ENCODE assay signal across 15 cellular contexts in the genomic region with DNA sequence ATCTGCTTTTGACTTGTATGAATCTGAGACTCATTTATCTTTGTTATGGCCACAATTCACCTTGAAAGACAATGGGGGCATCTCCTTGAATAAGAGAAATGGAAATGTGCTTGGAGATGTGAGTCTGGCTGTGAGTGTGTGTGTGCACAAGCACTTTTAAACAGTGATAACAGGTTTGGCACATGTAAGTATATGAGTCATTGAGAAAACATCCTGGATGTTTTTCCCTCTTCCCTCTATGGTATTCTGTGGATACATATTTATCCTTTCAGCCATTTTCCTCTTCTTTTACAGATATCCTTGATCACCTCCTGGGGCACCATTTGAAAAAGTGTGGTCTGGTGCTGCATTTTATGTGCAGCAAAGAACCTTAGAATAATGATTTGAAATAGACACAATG.
A peak's percentile ranks its signal among the peaks of the same experiment; 100 is the strongest.
DNase-seq lines count a peak whose midpoint lies in the region; ATAC-seq and TF ChIP-seq lines count a peak whose summit lies in the region.
"Had no signal": no experiment of that assay in that cellular context is flagged by ENCODE, and none has a peak within 500 bp of the region (broad histone marks: within the 10 kb centered on the region; RNA-seq: fewer than 3 reads in every experiment).

No MANE protein-coding gene starts in this region.

- no peak overlapping the region for H3K4ac ChIP-seq in neuronal stem cell (ENCODE audit: low read length)

- H3K4me1 ChIP-seq in colonic mucosa (no peaks in the 10 kb centered on the region), neuronal stem cell (ENCODE audit: control insufficient read depth in 2 of 2, insufficient read depth in 1 of 2, low read depth in 1 of 2, low read length in 2 of 2) (peaks cover 6 to 24% of the 10 kb centered on the region in 2 donors)

- no peak overlapping the region for H3K9ac ChIP-seq in colonic mucosa (ENCODE audit: low read depth in 2 of 2, low read length in 2 of 2)
- no peak overlapping the region for H3K9ac ChIP-seq in neuronal stem cell (ENCODE audit: low read depth, low read length, poor library complexity)
- H3K9ac ChIP-seq: BLaER1 treated with 17β-estradiol and CSF1 and Interleukin-3, amounts not matched to agents 10 nM and 100 nM had no signal

- no peaks in the 10 kb centered on the region for H3K27me3 ChIP-seq in colonic mucosa
- H3K27me3 ChIP-seq in neuronal stem cell (ENCODE audit: control insufficient read depth in 3 of 3, insufficient read depth in 3 of 3, low read depth in 1 of 3, low read length in 3 of 3): no peaks in the 10 kb centered on the region
- H3K27me3 ChIP-seq: BLaER1 treated with 17β-estradiol and CSF1 and Interleukin-3, amounts not matched to agents 10 nM and 100 nM; stomach had no signal

- H3K9me3 ChIP-seq in colonic mucosa (no peaks in the 10 kb centered on the region), neuronal stem cell (replicated peaks in 1 of 2; ENCODE audit: control insufficient read depth in 2 of 2, insufficient read depth in 1 of 2, low read depth in 1 of 2, low read length in 2 of 2) (no peaks in the 10 kb centered on the region)
- H3K9me3 ChIP-seq: BLaER1 treated with 17β-estradiol and CSF1 and Interleukin-3, amounts not matched to agents 10 nM and 100 nM; stomach had no signal

- H3K4me3 ChIP-seq in AG10803 (ENCODE audit: low read length): no peak overlapping the region
- no peak overlapping the region for H3K4me3 ChIP-seq in colonic mucosa
- H3K4me3 ChIP-seq in neuronal stem cell (ENCODE audit: low read length in 2 of 2): no peak overlapping the region
- H3K4me3 ChIP-seq: BLaER1 treated with 17β-estradiol and CSF1 and Interleukin-3, amounts not matched to agents 10 nM and 100 nM; stomach had no signal

- H3K4me2 ChIP-seq in neuronal stem cell (ENCODE audit: insufficient read depth, low read length, poor library complexity, severe bottlenecking): no peak overlapping the region
- H3K4me2 ChIP-seq: BLaER1 treated with 17β-estradiol and CSF1 and Interleukin-3, amounts not matched to agents 10 nM and 100 nM had no signal

- H3K27ac ChIP-seq in colonic mucosa (no peak overlapping the region), neuronal stem cell (replicated peaks; ENCODE audit: low read length) (no peak overlapping the region)
- H3K27ac ChIP-seq: BLaER1 treated with 17β-estradiol and CSF1 and Interleukin-3, amounts not matched to agents 10 nM and 100 nM; stomach had no signal

- no peak overlapping the region for H2AK5ac ChIP-seq in neuronal stem cell (ENCODE audit: low read depth, low read length)

- H4K8ac ChIP-seq in neuronal stem cell (ENCODE audit: low read depth, low read length): no peak overlapping the region

- intact Hi-C loops in left ventricle myocardium superior (cut with micrococcal nuclease) (no loop called here), colonic mucosa (cut with DNase I) (no loop called here)

- H2BK120ac ChIP-seq in neuronal stem cell (ENCODE audit: low read depth, low read length): no peak overlapping the region

- H2BK15ac ChIP-seq in neuronal stem cell (ENCODE audit: low read length): no peak overlapping the region

- DNase-seq in AG10803 (ENCODE audit: low read depth) (peak; percentile 59), HCEC 1CT (peak; percentile 84), left ventricle myocardium superior (no peak), colonic mucosa (no peak), OCI-M1 (lab: John Stamatoyannopoulos, UW) (no peak), neuronal stem cell (ENCODE audit: low spot score) (no peak)
- DNase-seq: activated naive CD4-positive, alpha-beta T cell treated with anti-CD3 and anti-CD28 coated beads, Interleukin-2, amount 10 ng/mL, durations not matched to agents 7 days and 5 days; cerebellar nuclear complex; erythroblast; KBM-7; stomach had no signal

- H4K91ac ChIP-seq in neuronal stem cell (ENCODE audit: low read depth, low read length, poor library complexity): no peak overlapping the region

- H3K36me3 ChIP-seq in colonic mucosa (no peaks in the 10 kb centered on the region), neuronal stem cell (replicated peaks in 1 of 2; ENCODE audit: control insufficient read depth in 2 of 2, insufficient read depth in 2 of 2, low read length in 2 of 2) (no peaks in the 10 kb centered on the region)
- H3K36me3 ChIP-seq: BLaER1 treated with 17β-estradiol and CSF1 and Interleukin-3, amounts not matched to agents 10 nM and 100 nM; stomach had no signal

- TF ChIP-seq CTCF in AG10803 (conservative IDR thresholded peaks at IDR 0.05; ENCODE audit: low read length) (no peak), colonic mucosa (IDR thresholded peaks at IDR 0.05) (no peak)

- H2AFZ ChIP-seq in neuronal stem cell (ENCODE audit: low read length): no peak overlapping the region

- no peak overlapping the region for H2BK12ac ChIP-seq in neuronal stem cell (ENCODE audit: low read length)

- H3K23ac ChIP-seq in neuronal stem cell (ENCODE audit: low read depth, low read length, poor library complexity): no peak overlapping the region

- H3K14ac ChIP-seq in neuronal stem cell (ENCODE audit: low read length): no peak overlapping the region

- no peak overlapping the region for H2BK5ac ChIP-seq in neuronal stem cell (ENCODE audit: low read length)

- H3K79me1 ChIP-seq in neuronal stem cell (ENCODE audit: low read depth, low read length): no peaks in the 10 kb centered on the region

- ATAC-seq in SK-N-SH treated with all-trans-retinoic acid at 6 μM for 48 hours (peak; percentile 50), left ventricle myocardium superior (peak; percentile 50), HG03280 (IDR thresholded peaks at IDR 0.05; ENCODE audit: unreplicated experiment) (no peak)
- ATAC-seq: Panc1 had no signal

- H3K18ac ChIP-seq in neuronal stem cell (ENCODE audit: low read length): no peak overlapping the region

TF ChIP-seq in SK-N-SH treated with all-trans-retinoic acid at 6 μM for 48 hours, 23 proteins besides CTCF, POLR2A, EP300 and RAD21:
- peak; percentile 52; the same call in 1 of the 2 replicates for TF ChIP-seq SNAI2 (CRISPR knock-in tag; IDR thresholded peaks at IDR 0.05)
- TF ChIP-seq ISL1 (CRISPR knock-in tag; IDR thresholded peaks at IDR 0.05): peak; percentile 64; the same call in 1 of the 2 replicates
- TF ChIP-seq, protein P1, sequence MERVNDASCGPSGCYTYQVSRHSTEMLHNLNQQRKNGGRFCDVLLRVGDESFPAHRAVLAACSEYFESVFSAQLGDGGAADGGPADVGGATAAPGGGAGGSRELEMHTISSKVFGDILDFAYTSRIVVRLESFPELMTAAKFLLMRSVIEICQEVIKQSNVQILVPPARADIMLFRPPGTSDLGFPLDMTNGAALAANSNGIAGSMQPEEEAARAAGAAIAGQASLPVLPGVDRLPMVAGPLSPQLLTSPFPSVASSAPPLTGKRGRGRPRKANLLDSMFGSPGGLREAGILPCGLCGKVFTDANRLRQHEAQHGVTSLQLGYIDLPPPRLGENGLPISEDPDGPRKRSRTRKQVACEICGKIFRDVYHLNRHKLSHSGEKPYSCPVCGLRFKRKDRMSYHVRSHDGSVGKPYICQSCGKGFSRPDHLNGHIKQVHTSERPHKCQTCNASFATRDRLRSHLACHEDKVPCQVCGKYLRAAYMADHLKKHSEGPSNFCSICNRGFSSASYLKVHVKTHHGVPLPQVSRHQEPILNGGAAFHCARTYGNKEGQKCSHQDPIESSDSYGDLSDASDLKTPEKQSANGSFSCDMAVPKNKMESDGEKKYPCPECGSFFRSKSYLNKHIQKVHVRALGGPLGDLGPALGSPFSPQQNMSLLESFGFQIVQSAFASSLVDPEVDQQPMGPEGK (CRISPR knock-in tag; IDR thresholded peaks at IDR 0.05; ENCODE audit: borderline replicate concordance): peak; percentile 53; the same call in 1 of the 2 replicates
- no peak for TF ChIP-seq PPARA (CRISPR knock-in tag; IDR thresholded peaks at IDR 0.05; ENCODE audit: borderline replicate concordance)
- TF ChIP-seq, protein P2, sequence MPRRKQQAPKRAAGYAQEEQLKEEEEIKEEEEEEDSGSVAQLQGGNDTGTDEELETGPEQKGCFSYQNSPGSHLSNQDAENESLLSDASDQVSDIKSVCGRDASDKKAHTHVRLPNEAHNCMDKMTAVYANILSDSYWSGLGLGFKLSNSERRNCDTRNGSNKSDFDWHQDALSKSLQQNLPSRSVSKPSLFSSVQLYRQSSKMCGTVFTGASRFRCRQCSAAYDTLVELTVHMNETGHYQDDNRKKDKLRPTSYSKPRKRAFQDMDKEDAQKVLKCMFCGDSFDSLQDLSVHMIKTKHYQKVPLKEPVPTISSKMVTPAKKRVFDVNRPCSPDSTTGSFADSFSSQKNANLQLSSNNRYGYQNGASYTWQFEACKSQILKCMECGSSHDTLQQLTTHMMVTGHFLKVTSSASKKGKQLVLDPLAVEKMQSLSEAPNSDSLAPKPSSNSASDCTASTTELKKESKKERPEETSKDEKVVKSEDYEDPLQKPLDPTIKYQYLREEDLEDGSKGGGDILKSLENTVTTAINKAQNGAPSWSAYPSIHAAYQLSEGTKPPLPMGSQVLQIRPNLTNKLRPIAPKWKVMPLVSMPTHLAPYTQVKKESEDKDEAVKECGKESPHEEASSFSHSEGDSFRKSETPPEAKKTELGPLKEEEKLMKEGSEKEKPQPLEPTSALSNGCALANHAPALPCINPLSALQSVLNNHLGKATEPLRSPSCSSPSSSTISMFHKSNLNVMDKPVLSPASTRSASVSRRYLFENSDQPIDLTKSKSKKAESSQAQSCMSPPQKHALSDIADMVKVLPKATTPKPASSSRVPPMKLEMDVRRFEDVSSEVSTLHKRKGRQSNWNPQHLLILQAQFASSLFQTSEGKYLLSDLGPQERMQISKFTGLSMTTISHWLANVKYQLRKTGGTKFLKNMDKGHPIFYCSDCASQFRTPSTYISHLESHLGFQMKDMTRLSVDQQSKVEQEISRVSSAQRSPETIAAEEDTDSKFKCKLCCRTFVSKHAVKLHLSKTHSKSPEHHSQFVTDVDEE (CRISPR knock-in tag; IDR thresholded peaks at IDR 0.05): no peak
TF ChIP-seq in SK-N-SH treated with all-trans-retinoic acid at 6 μM for 48 hours: peak in this region for 3.

Comparison
In these comparisons a context has a peak if more than half of its experiments do, and no peak if none do; other contexts are left out.
1. DNase-seq: peak in AG10803 (single experiment) and HCEC 1CT (single experiment); none in left ventricle myocardium superior (single experiment), colonic mucosa (single experiment), OCI-M1 (single experiment) and neuronal stem cell (single experiment).